ENCODE assay signal across 8 cellular contexts in genomic region chr16:22813946-22814325, GRCh38. TPM values are rescaled to one million over a fixed set of nuclear protein-coding genes. Genes with fewer than 3 reads are reported as not detected.
DNase-seq lines count a peak whose midpoint lies in the region; ATAC-seq, FAIRE-seq and TF ChIP-seq lines count a peak whose summit lies in the region.

HS3ST2 (plus strand) TSS chr16:22814162; CDS start chr16:22814611, 449 bp downstream.

- peaks cover 0 to 19% (median 6%) of the 10 kb centered on the region in 4 donors for H3K27me3 ChIP-seq in pancreas

- in situ Hi-C loops in ACHN (cut with HindIII; ENCODE audit: low pct_ligation_motif_present, low pct_unique_long_range_greater_than_20kb, low sequenced_read_pairs), result no loop called here

- H3K36me3 ChIP-seq in ES-I3 (ENCODE audit: insufficient read depth, low read length) (no peaks in the 10 kb centered on the region), pancreas (no peaks in the 10 kb centered on the region)

- peak; percentile 75 for DNase-seq in NCI-H82 (lab: John Stamatoyannopoulos, UW)
- peak; percentile 69 to 75 for DNase-seq in frontal cortex (ENCODE audit: low spot score in 2 of 2)
- DNase-seq in pancreas, result peak in 3 of 6 donors; percentile 20 to 71 (median 54)
- no peak for DNase-seq in HTR-8/SVneo (ENCODE audit: insufficient read length, low spot score)
- no peak for DNase-seq in ACHN
- no peak for DNase-seq in OCI-M1 (lab: John Stamatoyannopoulos, UW)

- H3K4me1 ChIP-seq in ES-I3 (ENCODE audit: insufficient read depth, low read length) (no peaks in the 10 kb centered on the region), pancreas (peaks cover 0 to 5% (median 0%) of the 10 kb centered on the region in 3 donors)

- FAIRE-seq in frontal cortex (lab: Jason Lieb, UNC) (no peak), pancreas (lab: Jason Lieb, UNC) (no peak), HTR-8/SVneo (lab: Jason Lieb, UNC) (no peak)

- WGBS in pancreas, 2 donors, result 0 to 2% methylated on average over 28 to 49 of the region's 49 CpGs

- H3K4me3 ChIP-seq in pancreas, result peak within 1 kb of the TSS in 3 of 4 donors; percentile 10 to 40 (median 26)

- H3K27ac ChIP-seq in pancreas, result no peak within 1 kb of the TSS

- H3K9me3 ChIP-seq in ES-I3 (ENCODE audit: control insufficient read depth, insufficient read depth, low read length), result no peaks in the 10 kb centered on the region
- no peaks in the 10 kb centered on the region for H3K9me3 ChIP-seq in pancreas

- TF ChIP-seq CTCF in pancreas (IDR thresholded peaks at IDR 0.05), result no peak

- peak within 1 kb of the TSS; percentile 68 for H3K9ac ChIP-seq in ES-I3 (ENCODE audit: low read depth, low read length)

- intact Hi-C loops in pancreas (cut with DNase I), result no loop called here

- peak in 3 of 4 donors; percentile 64 to 73 (median 66) for ATAC-seq in pancreas
- ATAC-seq in GM21367 (IDR thresholded peaks at IDR 0.05; ENCODE audit: unreplicated experiment), result no peak

RNA-seq across cellular contexts. Expression of gene HS3ST2, which starts in this region (rescaled TPM):
- total RNA-seq in frontal cortex (4.1 TPM), pancreas (under 1 TPM in 5 of 6 donors, not detected in 1; 0.06 to 0.34 (median 0.13) TPM)
- polyA plus RNA-seq in pancreas, result under 1 TPM; 0.38 to 0.42 TPM

Comparison
In these comparisons a context has a peak if more than half of its experiments do, and no peak if none do; other contexts are left out.
1. Peak in ATAC-seq and H3K4me3 ChIP-seq in pancreas; RNA of the gene not detected or under 1 TPM.
2. DNase-seq: peak in NCI-H82 (single experiment) and frontal cortex (2 of 2); none in HTR-8/SVneo (single experiment), ACHN (single experiment) and OCI-M1 (single experiment).